In the genomic region with DNA sequence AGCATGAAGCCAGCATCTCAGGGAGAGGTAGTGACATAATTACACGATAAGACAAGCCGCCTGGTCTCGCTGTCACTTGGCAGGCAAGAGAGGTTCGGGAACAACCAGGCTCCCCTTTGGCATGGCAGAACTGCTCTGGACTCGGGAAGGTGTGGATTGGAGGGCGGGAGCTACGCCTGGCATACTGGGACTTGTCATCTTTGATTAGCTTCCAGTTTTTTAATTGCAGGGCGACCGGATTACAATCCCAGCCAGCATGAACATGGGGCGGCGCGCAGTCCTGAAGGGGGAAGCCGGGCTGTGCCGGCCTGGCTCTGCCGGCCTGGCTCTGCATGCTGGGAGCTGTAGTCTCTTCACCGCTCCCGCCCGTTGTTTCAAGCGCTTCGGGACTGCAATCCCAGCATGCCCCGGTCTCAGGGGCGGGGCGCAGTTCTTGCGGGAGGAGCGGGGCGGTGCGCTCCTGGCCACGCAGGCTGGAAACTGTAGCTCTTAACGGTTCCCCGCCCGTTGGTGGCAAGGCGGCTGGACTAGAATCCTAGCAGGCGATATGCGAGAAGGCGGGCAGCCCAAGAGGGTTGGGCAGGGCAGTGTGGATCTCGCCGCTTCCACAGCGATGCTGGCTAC, we compare ENCODE assay signal across 15 cellular contexts. TPM values are rescaled to one million over a fixed set of nuclear protein-coding genes. Genes with fewer than 3 reads are reported as not detected.
DNase-seq lines count a peak whose midpoint lies in the region; ATAC-seq lines count a peak whose summit lies in the region.
"Had no signal": no experiment of that assay in that cellular context is flagged by ENCODE, and none has a peak within 500 bp of the region (broad histone marks: within the 10 kb centered on the region; RNA-seq: fewer than 3 reads in every experiment).

No MANE protein-coding gene starts in this region.

- DNase-seq in Daoy (ENCODE audit: low read depth) (peak; percentile 71), SHP77 (lab: John Stamatoyannopoulos, UW) (peak; percentile 95 to 98), left ventricle myocardium superior (peak; percentile 89), pons (ENCODE audit: low spot score) (peak; percentile 62), ACHN (no peak), DMS153 treated with DMSO at 0.1 percent for 48 hours (lab: John Stamatoyannopoulos, UW; ENCODE audit: unreplicated experiment) (no peak)
- DNase-seq in activated naive CD8-positive, alpha-beta T cell treated with anti-CD3 and anti-CD28 coated beads for 36 hours: no peak
- no peak for DNase-seq in activated CD4-positive, alpha-beta T cell treated with anti-CD3 and anti-CD28 coated beads, Interleukin-2, amount 50 U/mL, for 4 hours
- DNase-seq: foreskin fibroblast; NCI-H526 treated with DMSO at 0.1 percent for 48 hours; SJCRH30; stimulated activated CD8-positive, alpha-beta memory T cell treated with anti-CD3 and anti-CD28 coated beads, Interleukin-4, amount 100 ng/mL, for 48 hours had no signal

- H3K36me3 Mint-ChIP-seq in activated naive CD8-positive, alpha-beta T cell treated with anti-CD3 and anti-CD28 coated beads for 36 hours: peaks cover 2% of the 10 kb centered on the region

- H3K27me3 Mint-ChIP-seq in activated naive CD8-positive, alpha-beta T cell treated with anti-CD3 and anti-CD28 coated beads for 36 hours: no peaks in the 10 kb centered on the region

- no peaks in the 10 kb centered on the region for H3K4me1 Mint-ChIP-seq in activated naive CD8-positive, alpha-beta T cell treated with anti-CD3 and anti-CD28 coated beads for 36 hours
- H3K4me1 Mint-ChIP-seq: neural crest cell, WTC11 had no signal

- H3K9me3 Mint-ChIP-seq in activated naive CD8-positive, alpha-beta T cell treated with anti-CD3 and anti-CD28 coated beads for 36 hours: peaks cover 21% of the 10 kb centered on the region

- H3K4me3 Mint-ChIP-seq in activated naive CD8-positive, alpha-beta T cell treated with anti-CD3 and anti-CD28 coated beads for 36 hours: no peak overlapping the region
- H3K4me3 Mint-ChIP-seq: neural crest cell, WTC11 had no signal

- intact Hi-C loops in left ventricle myocardium superior (cut with micrococcal nuclease): no loop called here

- no peak overlapping the region for H3K27ac Mint-ChIP-seq in activated naive CD8-positive, alpha-beta T cell treated with anti-CD3 and anti-CD28 coated beads for 36 hours
- H3K27ac Mint-ChIP-seq: WTC11 had no signal

- peak; percentile 99 for ATAC-seq in left ventricle myocardium superior
- ATAC-seq: WTC11 had no signal

- in situ Hi-C loops in ACHN (cut with HindIII; ENCODE audit: low pct_ligation_motif_present, low pct_unique_long_range_greater_than_20kb, low sequenced_read_pairs): no loop called here

RNA-seq across cellular contexts. Expression of gene ZNF716, which starts 45.5 kb away (rescaled TPM):
- total RNA-seq in Daoy (2014; rRNA removed; shearing (Covaris generic)): not detected in 2 replicates
- total RNA-seq in left ventricle myocardium superior: not detected
- total RNA-seq in activated naive CD8-positive, alpha-beta T cell treated with anti-CD3 and anti-CD28 coated beads for 36 hours: not detected
- total RNA-seq: H1, neural crest cell, SJCRH30, WTC11 had no signal

Comparison
In these comparisons a context has a peak if more than half of its experiments do, and no peak if none do; other contexts are left out.
1. DNase-seq: peak in Daoy (single experiment), SHP77 (2 of 2), left ventricle myocardium superior (single experiment) and pons (single experiment); none in activated naive CD8-positive, alpha-beta T cell treated with anti-CD3 and anti-CD28 coated beads for 36 hours (single experiment), activated CD4-positive, alpha-beta T cell treated with anti-CD3 and anti-CD28 coated beads, Interleukin-2, amount 50 U/mL, for 4 hours (0 of 2), ACHN (single experiment) and DMS153 treated with DMSO at 0.1 percent for 48 hours (single experiment).